In genomic region chr2:68751397-68752339, GRCh38 we compare ENCODE assay signal across 8 cellular contexts. TPM values are rescaled to one million over a fixed set of nuclear protein-coding genes. Genes with fewer than 3 reads are reported as not detected.
A peak's percentile ranks its signal among the peaks of the same experiment; 100 is the strongest.
DNase-seq lines count a peak whose midpoint lies in the region; ATAC-seq lines count a peak whose summit lies in the region.

No MANE protein-coding gene starts in this region.

- H3K79me1 ChIP-seq in mesendoderm (ENCODE audit: low read length) = no peaks in the 10 kb centered on the region

- H2BK5ac ChIP-seq in mesendoderm (ENCODE audit: low read length) = no peak overlapping the region

- H3K27me3 ChIP-seq in mesendoderm (ENCODE audit: insufficient read depth, low read length, poor library complexity) = no peaks in the 10 kb centered on the region

- H3K27ac ChIP-seq in mesendoderm (ENCODE audit: low read depth, low read length) = no peak overlapping the region

- no CpG with 5 or more reads among the region's 15 CpGs for WGBS in mesendoderm (ENCODE audit: extremely low coverage, insufficient coverage, low lambda C conversion rate)

- no peaks in the 10 kb centered on the region for H3K4me1 ChIP-seq in mesendoderm (ENCODE audit: control insufficient read depth, low read depth, low read length)

- H2AK5ac ChIP-seq in mesendoderm (ENCODE audit: low read length) = no peak overlapping the region

- no peak overlapping the region for H3K9ac ChIP-seq in mesendoderm (ENCODE audit: low read length)

- H2BK120ac ChIP-seq in mesendoderm (ENCODE audit: low read depth, low read length) = no peak overlapping the region

- H2BK15ac ChIP-seq in mesendoderm (replicated peaks; ENCODE audit: low read depth) = no peak overlapping the region

- no peak overlapping the region for H3K23ac ChIP-seq in mesendoderm (ENCODE audit: low read length)

- H3K4me2 ChIP-seq in mesendoderm (ENCODE audit: low read length) = no peak overlapping the region

- no peak overlapping the region for H3K4me3 ChIP-seq in mesendoderm (ENCODE audit: low read length)

- no peaks in the 10 kb centered on the region for H3K79me2 ChIP-seq in mesendoderm (ENCODE audit: control insufficient read depth, insufficient read depth, low read length)

- H3K4ac ChIP-seq in mesendoderm (ENCODE audit: low read depth, low read length) = no peak overlapping the region

- ATAC-seq in GM19372 (IDR thresholded peaks at IDR 0.05; ENCODE audit: low read depth, unreplicated experiment) (peak; percentile 90), HG03565 (IDR thresholded peaks at IDR 0.05; ENCODE audit: unreplicated experiment) (peak; percentile 83)

- no peak overlapping the region for H4K8ac ChIP-seq in mesendoderm (ENCODE audit: low read depth, low read length)

- H3K36me3 ChIP-seq in mesendoderm (ENCODE audit: control insufficient read depth, insufficient read depth, low read length) = no peaks in the 10 kb centered on the region

- DNase-seq in C1 segment of cervical spinal cord (lab: John Stamatoyannopoulos, UW) (peak in 13 of 14 donors; percentile 23 to 82 (median 74)), NCI-H774 (lab: John Stamatoyannopoulos, UW) (peak; percentile 52), mesendoderm (peak; percentile 89)
- DNase-seq in activated CD4-positive, alpha-beta T cell treated with anti-CD3 and anti-CD28 coated beads, Interleukin-2, amount 50 U/mL, for 48 hours = peak; percentile 95 to 97
- DNase-seq in effector CD4-positive, alpha-beta T cell = peak; percentile 93
- DNase-seq in stimulated activated CD8-positive, alpha-beta memory T cell treated with anti-CD3 and anti-CD28 coated beads, Interleukin-2, amount 100 ng/mL, for 1 hour (ENCODE audit: low read depth in 2 of 2) = peak; percentile 85 to 87

- no peak overlapping the region for H3K18ac ChIP-seq in mesendoderm (ENCODE audit: low read length)

- H3K56ac ChIP-seq in mesendoderm (ENCODE audit: low read length) = no peak overlapping the region

- H4K5ac ChIP-seq in mesendoderm (ENCODE audit: low read length) = peak overlapping the region; percentile 12

RNA-seq across cellular contexts. Expression of gene ARHGAP25, which starts 17.1 kb away (rescaled TPM):
- polyA plus RNA-seq in mesendoderm (2013, experiment 1 of 2) = 0.63 TPM
- polyA plus RNA-seq in mesendoderm (2013, experiment 2 of 2) = 0.64 TPM
